ENCODE assay signal across 1 cellular context in the genomic region with DNA sequence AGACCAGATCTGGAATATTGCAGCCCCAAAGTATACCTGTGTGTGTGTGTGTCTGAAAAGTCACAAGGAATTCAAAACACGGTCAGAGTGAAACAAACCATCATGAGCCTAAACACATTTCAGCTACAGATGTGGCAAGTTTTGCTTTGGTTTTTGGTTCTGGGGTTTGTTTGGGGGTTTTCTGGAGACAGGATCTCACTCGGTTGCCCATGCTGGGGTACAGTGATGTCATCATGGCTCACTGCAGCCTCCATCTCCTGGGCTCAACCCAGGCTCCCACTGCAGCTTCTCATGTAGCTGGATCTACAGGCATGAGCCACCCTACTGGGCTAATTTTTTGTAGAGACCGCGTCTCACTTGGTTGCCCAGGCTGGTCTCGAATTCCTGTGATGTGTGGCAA.
TF ChIP-seq lines count a peak whose summit lies in the region.

No MANE protein-coding gene starts in this region.

TF ChIP-seq in GM23338, 12 proteins besides CTCF, POLR2A, EP300 and RAD21 (continued from another document):
- no peak for TF ChIP-seq ZNF462 (CRISPR knock-in tag; IDR thresholded peaks at IDR 0.05)
- no peak for TF ChIP-seq JUNB (IDR thresholded peaks at IDR 0.05; ENCODE audit: unreplicated experiment)
- no peak for TF ChIP-seq EZH2 (IDR thresholded peaks at IDR 0.05; ENCODE audit: low read depth, unreplicated experiment)
- no peak for TF ChIP-seq EZH2phosphoT487 (IDR thresholded peaks at IDR 0.05; ENCODE audit: unreplicated experiment)
- TF ChIP-seq ZNF114 (CRISPR knock-in tag; IDR thresholded peaks at IDR 0.05), result no peak
- TF ChIP-seq, protein P1, sequence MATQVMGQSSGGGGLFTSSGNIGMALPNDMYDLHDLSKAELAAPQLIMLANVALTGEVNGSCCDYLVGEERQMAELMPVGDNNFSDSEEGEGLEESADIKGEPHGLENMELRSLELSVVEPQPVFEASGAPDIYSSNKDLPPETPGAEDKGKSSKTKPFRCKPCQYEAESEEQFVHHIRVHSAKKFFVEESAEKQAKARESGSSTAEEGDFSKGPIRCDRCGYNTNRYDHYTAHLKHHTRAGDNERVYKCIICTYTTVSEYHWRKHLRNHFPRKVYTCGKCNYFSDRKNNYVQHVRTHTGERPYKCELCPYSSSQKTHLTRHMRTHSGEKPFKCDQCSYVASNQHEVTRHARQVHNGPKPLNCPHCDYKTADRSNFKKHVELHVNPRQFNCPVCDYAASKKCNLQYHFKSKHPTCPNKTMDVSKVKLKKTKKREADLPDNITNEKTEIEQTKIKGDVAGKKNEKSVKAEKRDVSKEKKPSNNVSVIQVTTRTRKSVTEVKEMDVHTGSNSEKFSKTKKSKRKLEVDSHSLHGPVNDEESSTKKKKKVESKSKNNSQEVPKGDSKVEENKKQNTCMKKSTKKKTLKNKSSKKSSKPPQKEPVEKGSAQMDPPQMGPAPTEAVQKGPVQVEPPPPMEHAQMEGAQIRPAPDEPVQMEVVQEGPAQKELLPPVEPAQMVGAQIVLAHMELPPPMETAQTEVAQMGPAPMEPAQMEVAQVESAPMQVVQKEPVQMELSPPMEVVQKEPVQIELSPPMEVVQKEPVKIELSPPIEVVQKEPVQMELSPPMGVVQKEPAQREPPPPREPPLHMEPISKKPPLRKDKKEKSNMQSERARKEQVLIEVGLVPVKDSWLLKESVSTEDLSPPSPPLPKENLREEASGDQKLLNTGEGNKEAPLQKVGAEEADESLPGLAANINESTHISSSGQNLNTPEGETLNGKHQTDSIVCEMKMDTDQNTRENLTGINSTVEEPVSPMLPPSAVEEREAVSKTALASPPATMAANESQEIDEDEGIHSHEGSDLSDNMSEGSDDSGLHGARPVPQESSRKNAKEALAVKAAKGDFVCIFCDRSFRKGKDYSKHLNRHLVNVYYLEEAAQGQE (IDR thresholded peaks at IDR 0.05; ENCODE audit: unreplicated experiment), result no peak
- no peak for TF ChIP-seq ZNF331 (CRISPR knock-in tag; IDR thresholded peaks at IDR 0.05; ENCODE audit: low read depth)
